8 cellular contexts compared by ENCODE assay signal in genomic region chr6:71510057-71510713, GRCh38.
DNase-seq lines count a peak whose midpoint lies in the region; ATAC-seq and TF ChIP-seq lines count a peak whose summit lies in the region.

No MANE protein-coding gene starts in this region.

- no peak for TF ChIP-seq POLR2A in stomach (IDR thresholded peaks at IDR 0.05)

- H3K9me3 ChIP-seq in stomach, result no peaks in the 10 kb centered on the region

- no peak for TF ChIP-seq EP300 in stomach (IDR thresholded peaks at IDR 0.05)

- WGBS in stomach, 5 donors, result 60 to 79% (median 74%) methylated on average over 5 of the region's 5 CpGs

- intact Hi-C loops in stomach (cut with DNase I; ENCODE audit: low total_unique reads), result loop anchor here (5.0 kb wide), 1 partner anchor 128 kb away; no protein-coding TSS in a partner anchor

- CTCF ChIA-PET in activated CD4-positive, alpha-beta memory T cell treated with anti-CD3 and anti-CD28 coated beads, Interleukin-2, amount 10 ng/mL, durations not matched to agents 7 days and 5 days (lab: Charles Lee), result no interaction called here

- H3K4me1 ChIP-seq in stomach, result peaks cover 0 to 19% (median 7%) of the 10 kb centered on the region in 4 donors

- peak; percentile 77 for ATAC-seq in GM21515 (IDR thresholded peaks at IDR 0.05; ENCODE audit: unreplicated experiment)

- H3K4me1 Mint-ChIP-seq in activated CD4-positive, alpha-beta memory T cell treated with anti-CD3 and anti-CD28 coated beads, Interleukin-2, amount 10 ng/mL, durations not matched to agents 7 days and 5 days, result no peaks in the 10 kb centered on the region

- POLR2A ChIA-PET in activated CD4-positive, alpha-beta memory T cell treated with anti-CD3 and anti-CD28 coated beads, Interleukin-2, amount 10 ng/mL, durations not matched to agents 7 days and 5 days (lab: Charles Lee), result no interaction called here

- no peak overlapping the region for H3K27ac ChIP-seq in stomach

- H3K4me3 ChIP-seq in stomach, result no peak overlapping the region

- DNase-seq in GM03348 (ENCODE audit: low spot score) (peak; percentile 75), astrocyte of the hippocampus (ENCODE audit: low read depth, low spot score) (peak; percentile 91), iPS-NIHi11 (ENCODE audit: low spot score) (peak; percentile 52), stomach (peak; percentile 43), KG1 (lab: John Stamatoyannopoulos, UW) (no peak)
- no peak for DNase-seq in activated CD4-positive, alpha-beta memory T cell treated with anti-CD3 and anti-CD28 coated beads, Interleukin-2, amount 10 ng/mL, durations not matched to agents 7 days and 5 days

- no peaks in the 10 kb centered on the region for H3K9me3 Mint-ChIP-seq in activated CD4-positive, alpha-beta memory T cell treated with anti-CD3 and anti-CD28 coated beads, Interleukin-2, amount 10 ng/mL, durations not matched to agents 7 days and 5 days

- H3K36me3 Mint-ChIP-seq in activated CD4-positive, alpha-beta memory T cell treated with anti-CD3 and anti-CD28 coated beads, Interleukin-2, amount 10 ng/mL, durations not matched to agents 7 days and 5 days (ENCODE audit: low read depth), result no peaks in the 10 kb centered on the region

- no peak overlapping the region for H3K4me3 Mint-ChIP-seq in activated CD4-positive, alpha-beta memory T cell treated with anti-CD3 and anti-CD28 coated beads, Interleukin-2, amount 10 ng/mL, durations not matched to agents 7 days and 5 days

- TF ChIP-seq CTCF in LNCAP (IDR thresholded peaks at IDR 0.05), result peak; percentile 50
- TF ChIP-seq CTCF in stomach (IDR thresholded peaks at IDR 0.05), result peak in 5 of 7 experiments; percentile 36 to 59 (median 51)

- no peaks in the 10 kb centered on the region for H3K36me3 ChIP-seq in stomach

- no peaks in the 10 kb centered on the region for H3K27me3 Mint-ChIP-seq in activated CD4-positive, alpha-beta memory T cell treated with anti-CD3 and anti-CD28 coated beads, Interleukin-2, amount 10 ng/mL, durations not matched to agents 7 days and 5 days

- H3K27ac Mint-ChIP-seq in activated CD4-positive, alpha-beta memory T cell treated with anti-CD3 and anti-CD28 coated beads, Interleukin-2, amount 10 ng/mL, durations not matched to agents 7 days and 5 days, result no peak overlapping the region

- no peaks in the 10 kb centered on the region for H3K27me3 ChIP-seq in stomach

Comparison
In these comparisons a context has a peak if more than half of its experiments do, and no peak if none do; other contexts are left out.
1. DNase-seq: peak in GM03348 (single experiment), astrocyte of the hippocampus (single experiment), iPS-NIHi11 (single experiment) and stomach (single experiment); none in KG1 (single experiment) and activated CD4-positive, alpha-beta memory T cell treated with anti-CD3 and anti-CD28 coated beads, Interleukin-2, amount 10 ng/mL, durations not matched to agents 7 days and 5 days (single experiment).